In genomic region chr14:24272442-24272841, GRCh38 we compare ENCODE assay signal across 1 cellular context.
A peak's percentile ranks its signal among the peaks of the same experiment; 100 is the strongest.
TF ChIP-seq lines count a peak whose summit lies in the region.

No MANE protein-coding gene starts in this region.

TF ChIP-seq in HepG2, 621 proteins besides CTCF, POLR2A, EP300 and RAD21:
- no peak for TF ChIP-seq BHLHE40 (IDR thresholded peaks at IDR 0.05; ENCODE audit: low read length)
- no peak for TF ChIP-seq HDAC6 (IDR thresholded peaks at IDR 0.05; ENCODE audit: low read depth, low read length)
- TF ChIP-seq FOXP1 (IDR thresholded peaks at IDR 0.05): no peak
- no peak for TF ChIP-seq FOXP1 (CRISPR knock-in tag; IDR thresholded peaks at IDR 0.05)
- no peak for TF ChIP-seq ZNF513 (CRISPR knock-in tag; conservative IDR thresholded peaks at IDR 0.05)
- no peak for TF ChIP-seq NR2F2 (IDR thresholded peaks at IDR 0.05; ENCODE audit: borderline replicate concordance, low read depth)
- no peak for TF ChIP-seq ZNF792 (CRISPR knock-in tag; IDR thresholded peaks at IDR 0.05)
- TF ChIP-seq ZNF281 (CRISPR knock-in tag; IDR thresholded peaks at IDR 0.05; ENCODE audit: borderline replicate concordance): no peak
- TF ChIP-seq RFXAP (CRISPR knock-in tag; IDR thresholded peaks at IDR 0.05; ENCODE audit: borderline replicate concordance): no peak
- TF ChIP-seq PREB (CRISPR knock-in tag; IDR thresholded peaks at IDR 0.05): no peak
- TF ChIP-seq MAFF (IDR thresholded peaks at IDR 0.05; ENCODE audit: low read depth, low read length): peak; percentile 97
- TF ChIP-seq TFE3 (CRISPR knock-in tag; IDR thresholded peaks at IDR 0.05): no peak
- TF ChIP-seq ZNF878 (CRISPR knock-in tag; IDR thresholded peaks at IDR 0.05): no peak
- TF ChIP-seq ZZZ3 (CRISPR knock-in tag; IDR thresholded peaks at IDR 0.05; ENCODE audit: borderline replicate concordance): no peak
- peak; percentile 16; the same call in 1 of the 2 replicates for TF ChIP-seq FOXK1 (CRISPR knock-in tag; IDR thresholded peaks at IDR 0.05; ENCODE audit: borderline replicate concordance, low read depth)
- no peak for TF ChIP-seq ZNF547 (CRISPR knock-in tag; IDR thresholded peaks at IDR 0.05)
- TF ChIP-seq DBP (CRISPR knock-in tag; IDR thresholded peaks at IDR 0.05; ENCODE audit: not compliant biosample characterization): no peak
- TF ChIP-seq MAFK (conservative IDR thresholded peaks at IDR 0.05 in 1 of 2, IDR thresholded peaks at IDR 0.05 in 1 of 2; ENCODE audit: low read length in 2 of 2): peak; percentile 97
- TF ChIP-seq EED (CRISPR knock-in tag; IDR thresholded peaks at IDR 0.05): no peak
- no peak for TF ChIP-seq SP1 (IDR thresholded peaks at IDR 0.05)
- TF ChIP-seq SP1 (CRISPR knock-in tag; IDR thresholded peaks at IDR 0.05): peak; percentile 8; the same call in 1 of the 2 replicates
- TF ChIP-seq IRF1 (CRISPR knock-in tag; IDR thresholded peaks at IDR 0.05; ENCODE audit: low read depth): no peak
- TF ChIP-seq ZNF234 (CRISPR knock-in tag; conservative IDR thresholded peaks at IDR 0.05): no peak
- no peak for TF ChIP-seq GABPB1 (CRISPR knock-in tag; IDR thresholded peaks at IDR 0.05)
- no peak for TF ChIP-seq ZSCAN22 (CRISPR knock-in tag; IDR thresholded peaks at IDR 0.05)
- no peak for TF ChIP-seq SMAD9 (CRISPR knock-in tag; IDR thresholded peaks at IDR 0.05)
- no peak for TF ChIP-seq ZNF138 (CRISPR knock-in tag; IDR thresholded peaks at IDR 0.05; ENCODE audit: low read depth)
- TF ChIP-seq JUN (CRISPR knock-in tag; IDR thresholded peaks at IDR 0.05): no peak
- no peak for TF ChIP-seq ELF3 (CRISPR knock-in tag; IDR thresholded peaks at IDR 0.05)
- no peak for TF ChIP-seq ZNF605 (CRISPR knock-in tag; IDR thresholded peaks at IDR 0.05)
- no peak for TF ChIP-seq ZBTB42 (CRISPR knock-in tag; IDR thresholded peaks at IDR 0.05)
- no peak for TF ChIP-seq ZNF644 (CRISPR knock-in tag; IDR thresholded peaks at IDR 0.05; ENCODE audit: low read depth)
- TF ChIP-seq ZNF839 (CRISPR knock-in tag; IDR thresholded peaks at IDR 0.05; ENCODE audit: borderline replicate concordance): no peak
- no peak for TF ChIP-seq PTBP1 (IDR thresholded peaks at IDR 0.05; ENCODE audit: low read depth, low read length, poor library complexity, severe bottlenecking)
- no peak for TF ChIP-seq ZNF12 (CRISPR knock-in tag; IDR thresholded peaks at IDR 0.05)
- TF ChIP-seq ZBTB37 (CRISPR knock-in tag; IDR thresholded peaks at IDR 0.05): no peak
- no peak for TF ChIP-seq ZNF800 (CRISPR knock-in tag; IDR thresholded peaks at IDR 0.05)
